In the genomic region with DNA sequence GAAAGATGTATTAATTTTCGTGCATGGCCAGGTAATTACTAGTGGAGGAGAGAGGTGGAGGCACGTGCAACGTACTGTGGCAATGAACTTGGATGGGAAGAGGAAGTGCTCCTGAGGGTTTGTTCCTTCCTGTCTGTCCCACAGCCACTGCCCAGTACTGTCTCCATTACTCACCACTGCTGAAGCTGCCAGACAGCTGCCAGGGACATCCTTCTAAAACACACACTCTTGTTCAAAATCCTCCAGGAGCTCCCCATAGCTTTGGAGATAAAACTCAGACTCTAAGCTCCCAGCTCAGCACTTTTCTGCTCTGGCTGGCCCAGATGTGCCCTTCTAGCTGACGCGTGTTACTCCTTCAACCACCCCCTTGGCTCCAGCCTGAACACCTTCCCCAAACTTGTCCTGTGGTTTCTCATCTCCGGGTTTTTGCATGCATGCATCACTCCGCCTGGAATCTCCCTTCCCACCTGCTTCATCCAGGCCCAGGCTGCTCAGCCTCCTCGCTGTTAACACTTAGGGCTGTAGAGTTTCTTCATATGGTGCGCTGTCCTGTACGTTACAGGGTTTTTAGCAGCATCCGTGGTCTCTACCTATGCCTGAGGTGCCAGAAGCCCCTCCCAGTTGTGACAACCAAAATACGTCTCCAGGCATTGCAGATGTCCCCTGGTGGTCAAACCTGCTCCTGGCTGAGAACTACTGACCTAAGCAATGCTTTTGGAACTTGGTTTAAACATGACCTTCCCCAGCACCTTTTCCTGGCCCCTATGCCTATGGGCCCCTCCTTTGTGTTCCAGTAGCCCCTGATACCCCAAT, we compare ENCODE assay signal across 1 cellular context.
TF ChIP-seq lines count a peak whose summit lies in the region.

No MANE protein-coding gene starts in this region.

TF ChIP-seq in IMR-90, 13 proteins besides CTCF, POLR2A, EP300 and RAD21:
- TF ChIP-seq, protein P1, sequence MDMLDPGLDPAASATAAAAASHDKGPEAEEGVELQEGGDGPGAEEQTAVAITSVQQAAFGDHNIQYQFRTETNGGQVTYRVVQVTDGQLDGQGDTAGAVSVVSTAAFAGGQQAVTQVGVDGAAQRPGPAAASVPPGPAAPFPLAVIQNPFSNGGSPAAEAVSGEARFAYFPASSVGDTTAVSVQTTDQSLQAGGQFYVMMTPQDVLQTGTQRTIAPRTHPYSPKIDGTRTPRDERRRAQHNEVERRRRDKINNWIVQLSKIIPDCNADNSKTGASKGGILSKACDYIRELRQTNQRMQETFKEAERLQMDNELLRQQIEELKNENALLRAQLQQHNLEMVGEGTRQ (IDR thresholded peaks at IDR 0.05; ENCODE audit: low read depth, low read length), result no peak
- no peak for TF ChIP-seq MAZ (IDR thresholded peaks at IDR 0.05; ENCODE audit: borderline replicate concordance, low read depth, low read length)
- no peak for TF ChIP-seq MXI1 (IDR thresholded peaks at IDR 0.05; ENCODE audit: borderline replicate concordance, low read depth, low read length)
- TF ChIP-seq, protein P2, sequence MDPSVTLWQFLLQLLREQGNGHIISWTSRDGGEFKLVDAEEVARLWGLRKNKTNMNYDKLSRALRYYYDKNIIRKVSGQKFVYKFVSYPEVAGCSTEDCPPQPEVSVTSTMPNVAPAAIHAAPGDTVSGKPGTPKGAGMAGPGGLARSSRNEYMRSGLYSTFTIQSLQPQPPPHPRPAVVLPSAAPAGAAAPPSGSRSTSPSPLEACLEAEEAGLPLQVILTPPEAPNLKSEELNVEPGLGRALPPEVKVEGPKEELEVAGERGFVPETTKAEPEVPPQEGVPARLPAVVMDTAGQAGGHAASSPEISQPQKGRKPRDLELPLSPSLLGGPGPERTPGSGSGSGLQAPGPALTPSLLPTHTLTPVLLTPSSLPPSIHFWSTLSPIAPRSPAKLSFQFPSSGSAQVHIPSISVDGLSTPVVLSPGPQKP (IDR thresholded peaks at IDR 0.05; ENCODE audit: borderline replicate concordance, low read depth, low read length), result no peak
- TF ChIP-seq RCOR1 (IDR thresholded peaks at IDR 0.05; ENCODE audit: insufficient replicate concordance, low read length), result no peak
- no peak for TF ChIP-seq RFX5 (IDR thresholded peaks at IDR 0.05; ENCODE audit: low read depth, low read length)
- no peak for TF ChIP-seq NFE2L2 (IDR thresholded peaks at IDR 0.05; ENCODE audit: low read depth, low read length)
- TF ChIP-seq MAFK (IDR thresholded peaks at IDR 0.05; ENCODE audit: low read depth, low read length), result no peak
- no peak for TF ChIP-seq CEBPB (IDR thresholded peaks at IDR 0.05; ENCODE audit: low read depth, low read length)
- no peak for TF ChIP-seq SMC3 (IDR thresholded peaks at IDR 0.05; ENCODE audit: low read depth, low read length)
- no peak for TF ChIP-seq FOS (IDR thresholded peaks at IDR 0.05; ENCODE audit: low read depth, low read length)
- no peak for TF ChIP-seq BHLHE40 (IDR thresholded peaks at IDR 0.05; ENCODE audit: low read depth, low read length)
